In genomic region chr19:50414850-50415660, GRCh38 we compare ENCODE assay signal across 8 cellular contexts. TPM values are rescaled to one million over a fixed set of nuclear protein-coding genes. Genes with fewer than 3 reads are reported as not detected.
DNase-seq lines count a peak whose midpoint lies in the region; ATAC-seq and TF ChIP-seq lines count a peak whose summit lies in the region.

No MANE protein-coding gene starts in this region.

- ATAC-seq in GM19035 (IDR thresholded peaks at IDR 0.05; ENCODE audit: unreplicated experiment) = peak; percentile 27
- ATAC-seq in activated CD4-positive, CD25-positive, alpha-beta regulatory T cell treated with anti-CD3 and anti-CD28 coated beads, Interleukin-2, amount 50 U/mL, for 24 hours = peak; percentile 69 to 76

- POLR2A ChIA-PET in AG04450 (lab: Yijun Ruan, JAX) = no interaction called here

- CTCF ChIA-PET in AG04450 (lab: Charles Lee) = interaction anchor here (0.6 to 1.7 kb wide), 7 partner anchors 20 to 68 kb away, joined by 3 to 10 read pairs (median 4); no protein-coding TSS in a partner anchor

- H3K27me3 ChIP-seq in AG04450 (ENCODE audit: control insufficient read depth, insufficient read depth, low read length) = peaks cover 13% of the 10 kb centered on the region

- H3K9me3 ChIP-seq in AG04450 (ENCODE audit: control insufficient read depth, insufficient read depth, low read length) = peaks cover 5% of the 10 kb centered on the region

- no peak overlapping the region for H3K4me3 ChIP-seq in AG04450 (ENCODE audit: low read depth, low read length)

- H3K27ac ChIP-seq in AG04450 (ENCODE audit: low read depth, low read length) = no peak overlapping the region
- H3K27ac ChIP-seq in caudate nucleus (ENCODE audit: low read depth, low read length) = no peak overlapping the region

- DNase-seq in AG04450 (ENCODE audit: low read depth, low spot score) (peak; percentile 7), caudate nucleus (lab: John Stamatoyannopoulos, UW) (peak in 39 of 61 donors; percentile 1 to 46 (median 19)), kidney tubule cell (ENCODE audit: low spot score) (peak; percentile 59), NCI-H1092 treated with DMSO at 0.1 percent for 48 hours (lab: John Stamatoyannopoulos, UW) (no peak)
- DNase-seq in stimulated activated CD4-positive, alpha-beta T cell treated with anti-CD3 and anti-CD28 coated beads, TNF-alpha, amount 100 ng/mL, for 24 hours (ENCODE audit: low read depth in 3 of 3) = peak; percentile 53 to 81 (median 55)

- peak; percentile 30; the same call in 1 of the 2 replicates for TF ChIP-seq RAD21 in Ishikawa (IDR thresholded peaks at IDR 0.05; ENCODE audit: low read depth)

- TF ChIP-seq EP300 in Ishikawa (IDR thresholded peaks at IDR 0.05; ENCODE audit: borderline replicate concordance) = no peak

- TF ChIP-seq CTCF in AG04450 (IDR thresholded peaks at IDR 0.05; ENCODE audit: low read depth, low read length) = peak; percentile 80

TF ChIP-seq in Ishikawa, 13 proteins besides CTCF, POLR2A, EP300 and RAD21:
- TF ChIP-seq YY1 (IDR thresholded peaks at IDR 0.05; ENCODE audit: low read depth) (no peak), ZBTB7A (IDR thresholded peaks at IDR 0.05; ENCODE audit: low read depth) (peak; percentile 85)

RNA-seq across cellular contexts. Expression of gene SPIB, which starts 3.7 kb away (rescaled TPM):
- polyA plus RNA-seq in AG04450 (2011; rRNA removed) = not detected in 2 replicates
- polyA minus RNA-seq in AG04450 (2011; rRNA and poly(A)+ RNA removed) = not detected in 2 replicates

RNA-seq across cellular contexts. Expression of gene MYBPC2, which starts 17.6 kb away (rescaled TPM):
- polyA plus RNA-seq in AG04450 (2011; rRNA removed) = not detected in 2 replicates
- not detected in 2 replicates for polyA minus RNA-seq in AG04450 (2011; rRNA and poly(A)+ RNA removed)

RNA-seq across cellular contexts. Expression of gene POLD1, which starts 30.9 kb away (rescaled TPM):
- polyA plus RNA-seq in AG04450 (2011; rRNA removed) = 5.1 and 6.2 TPM in 2 replicates
- polyA minus RNA-seq in AG04450 (2011; rRNA and poly(A)+ RNA removed) = 9.1 and 14.7 TPM in 2 replicates

RNA-seq across cellular contexts. Expression of gene NR1H2, which starts 38.8 kb away (rescaled TPM):
- polyA plus RNA-seq in AG04450 (2011; rRNA removed) = 23.7 and 32.5 TPM in 2 replicates
- 20.1 and 26.9 TPM in 2 replicates for polyA minus RNA-seq in AG04450 (2011; rRNA and poly(A)+ RNA removed)

RNA-seq across cellular contexts. Expression of gene NAPSA, which starts 49.6 kb away (rescaled TPM):
- 0.10 and 0.16 TPM in 2 replicates for polyA plus RNA-seq in AG04450 (2011; rRNA removed)
- polyA minus RNA-seq in AG04450 (2011; rRNA and poly(A)+ RNA removed) = 0.09 and 0.64 TPM in 2 replicates
